Comparison of ENCODE assay signal across 18 cellular contexts in genomic region chr3:188331166-188331565, GRCh38.
"Had no signal": no experiment of that assay in that cellular context is flagged by ENCODE, and none has a peak within 500 bp of the region (broad histone marks: within the 10 kb centered on the region; RNA-seq: fewer than 3 reads in every experiment).

No MANE protein-coding gene starts in this region.

- ATAC-seq: esophagus mucosa, left colon had no signal

- H3K27me3 ChIP-seq: ascending aorta, breast epithelium, colonic mucosa, SJCRH30, stomach, testis, upper lobe of left lung had no signal

- H3K4me3 Mint-ChIP-seq: neural crest cell had no signal

- H3K9me3 Mint-ChIP-seq: neural crest cell had no signal

- H3K36me3 ChIP-seq: ascending aorta, breast epithelium, colonic mucosa, SJCRH30 had no signal

- H3K27ac ChIP-seq: breast epithelium, colonic mucosa, SJCRH30, stomach, testis, upper lobe of left lung had no signal

- H3K4me3 ChIP-seq: ascending aorta, breast epithelium, colonic mucosa, SJCRH30, stomach, testis, upper lobe of left lung had no signal

- H3K9me3 ChIP-seq: ascending aorta, colonic mucosa, SJCRH30, stomach, testis, upper lobe of left lung had no signal

- H3K4me1 ChIP-seq: breast epithelium, colonic mucosa, SJCRH30, testis had no signal

- H3K27me3 Mint-ChIP-seq: activated CD4-positive, alpha-beta T cell treated with anti-CD3 and anti-CD28 coated beads, Interleukin-2, amount 10 ng/mL, durations not matched to agents 7 days and 5 days; activated naive CD8-positive, alpha-beta T cell treated with anti-CD3 and anti-CD28 coated beads, Interleukin-2, amount 10 ng/mL, durations not matched to agents 7 days and 5 days had no signal

- DNase-seq: activated CD4-positive, alpha-beta T cell treated with anti-CD3 and anti-CD28 coated beads, Interleukin-2, amount 10 ng/mL, durations not matched to agents 7 days and 5 days; activated CD4-positive, CD25-positive, alpha-beta regulatory T cell; activated gamma-delta T cell treated with Interleukin-2 at 50 U/mL for 16 hours; activated naive CD8-positive, alpha-beta T cell treated with anti-CD3 and anti-CD28 coated beads, Interleukin-2, amount 10 ng/mL, durations not matched to agents 7 days and 5 days; colonic mucosa; foreskin fibroblast; head of caudate nucleus; left colon; SJCRH30; stimulated activated CD4-positive, alpha-beta T cell treated with anti-CD3 and anti-CD28 coated beads, Interleukin-1b, Interleukin-23, amount 100 ng/mL, for 48 hours; stomach; SW 1271; testis; upper lobe of left lung had no signal
